In genomic region chr19:49601482-49602038, GRCh38 we compare ENCODE assay signal across 1 cellular context.
TF ChIP-seq lines count a peak whose summit lies in the region.

No MANE protein-coding gene starts in this region.

TF ChIP-seq in GM12878, 131 proteins besides CTCF, POLR2A, EP300 and RAD21:
- TF ChIP-seq ATF2 (IDR thresholded peaks at IDR 0.05; ENCODE audit: low read length): no peak
- no peak for TF ChIP-seq SKIL (IDR thresholded peaks at IDR 0.05; ENCODE audit: low read depth, poor library complexity, severe bottlenecking)
- no peak for TF ChIP-seq MYC (IDR thresholded peaks at IDR 0.05; ENCODE audit: insufficient read depth, insufficient read length, insufficient replicate concordance, low read length, severe bottlenecking)
- TF ChIP-seq PKNOX1 (IDR thresholded peaks at IDR 0.05): no peak
- no peak for TF ChIP-seq SPI1 (IDR thresholded peaks at IDR 0.05; ENCODE audit: borderline replicate concordance, insufficient read depth, low read depth, low read length)
- TF ChIP-seq SMAD1 (IDR thresholded peaks at IDR 0.05; ENCODE audit: low read depth, partially characterized antibody): no peak
- no peak for TF ChIP-seq SUPT20H (IDR thresholded peaks at IDR 0.05; ENCODE audit: borderline replicate concordance, control insufficient read depth, low read depth, low read length)
- TF ChIP-seq ELK1 (IDR thresholded peaks at IDR 0.05; ENCODE audit: low read depth, low read length): no peak
- TF ChIP-seq PAX5 (IDR thresholded peaks at IDR 0.05; ENCODE audit: borderline replicate concordance, low read depth, low read length): no peak
- TF ChIP-seq TCF7 (IDR thresholded peaks at IDR 0.05; ENCODE audit: borderline replicate concordance): no peak
- TF ChIP-seq E4F1 (IDR thresholded peaks at IDR 0.05; ENCODE audit: borderline replicate concordance, partially characterized antibody): no peak
- no peak for TF ChIP-seq SMARCA5 (IDR thresholded peaks at IDR 0.05)
- TF ChIP-seq DPF2 (IDR thresholded peaks at IDR 0.05): no peak
